ENCODE assay signal across 1 cellular context in genomic region chr9:137002646-137003041, GRCh38.
TF ChIP-seq lines count a peak whose summit lies in the region.

No MANE protein-coding gene starts in this region.

TF ChIP-seq in IMR-90, 13 proteins besides CTCF, POLR2A, EP300 and RAD21:
- TF ChIP-seq FOS (IDR thresholded peaks at IDR 0.05; ENCODE audit: low read depth, low read length) = no peak
